1 cellular context compared by ENCODE assay signal in genomic region chr1:44270666-44271628, GRCh38.
TF ChIP-seq lines count a peak whose summit lies in the region.

No MANE protein-coding gene starts in this region.

TF ChIP-seq in IMR-90, 13 proteins besides CTCF, POLR2A, EP300 and RAD21:
- no peak for TF ChIP-seq BHLHE40 (IDR thresholded peaks at IDR 0.05; ENCODE audit: low read depth, low read length)
- TF ChIP-seq SMC3 (IDR thresholded peaks at IDR 0.05; ENCODE audit: low read depth, low read length): no peak
